8 cellular contexts compared by ENCODE assay signal in genomic region chr1:110787328-110788071, GRCh38.
DNase-seq lines count a peak whose midpoint lies in the region; ATAC-seq and TF ChIP-seq lines count a peak whose summit lies in the region.

No MANE protein-coding gene starts in this region.

- H4K20me1 ChIP-seq in GM23338 (replicated peaks; ENCODE audit: insufficient read depth): no peaks in the 10 kb centered on the region

- no peaks in the 10 kb centered on the region for H3K27me3 Mint-ChIP-seq in GM23338 (ENCODE audit: insufficient read depth, low read depth, poor library complexity)

- TF ChIP-seq CTCF in GM23338 (conservative IDR thresholded peaks at IDR 0.05; ENCODE audit: low read depth in 2 of 2): no peak

- H3K27me3 ChIP-seq in GM23338 (ENCODE audit: insufficient read depth): peaks cover 3% of the 10 kb centered on the region; the same call in 1 of the 2 replicates

- no peaks in the 10 kb centered on the region for H3K9me3 Mint-ChIP-seq in GM23338

- no peak overlapping the region for H3K27ac Mint-ChIP-seq in GM23338

- H3K4me3 Mint-ChIP-seq in GM23338: no peak overlapping the region

- no peaks in the 10 kb centered on the region for H3K4me1 Mint-ChIP-seq in GM23338

- no peaks in the 10 kb centered on the region for H3K4me1 ChIP-seq in GM23338 (ENCODE audit: insufficient read depth)

- H2AFZ ChIP-seq in GM23338: no peak overlapping the region

- H3K79me2 ChIP-seq in GM23338 (replicated peaks; ENCODE audit: insufficient read depth): no peaks in the 10 kb centered on the region

- H3K36me3 Mint-ChIP-seq in GM23338 (ENCODE audit: low read depth): no peaks in the 10 kb centered on the region; the same call in 2 of the 3 replicates

- H3K4me3 ChIP-seq in GM23338: no peak overlapping the region

- H3K27ac ChIP-seq in KOPT-K1 (ENCODE audit: low read depth, low read length, poor library complexity, severe bottlenecking) (peak overlapping the region; percentile 100), GM23338 (ENCODE audit: low read depth) (no peak overlapping the region)

- ATAC-seq in GM18508 (IDR thresholded peaks at IDR 0.05; ENCODE audit: insufficient read depth, unreplicated experiment) (peak; percentile 47), GM21576 (IDR thresholded peaks at IDR 0.05; ENCODE audit: unreplicated experiment) (peak; percentile 81), GM23338 (no peak)

- H3K36me3 ChIP-seq in KOPT-K1 (ENCODE audit: insufficient read depth, low read length): no peaks in the 10 kb centered on the region
- no peaks in the 10 kb centered on the region for H3K36me3 ChIP-seq in GM23338 (ENCODE audit: insufficient read depth)

- H3K4me2 ChIP-seq in GM23338: no peak overlapping the region

- H3K9me3 ChIP-seq in KOPT-K1 (ENCODE audit: insufficient read depth, low read length, poor library complexity, severe bottlenecking): peaks cover 19% of the 10 kb centered on the region

- H3F3A ChIP-seq in GM23338 (replicated peaks; ENCODE audit: low read depth): no peaks in the 10 kb centered on the region

- DNase-seq in globus pallidus (ENCODE audit: low spot score) (peak; percentile 12), GM23338 (ENCODE audit: low spot score) (no peak), ecto neural progenitor cell (ENCODE audit: low spot score) (no peak), NCI-H510A treated with DMSO at 0.1 percent for 48 hours (lab: John Stamatoyannopoulos, UW) (no peak), NCI-H524 treated with DMSO at 0.1 percent for 48 hours (lab: John Stamatoyannopoulos, UW) (no peak)

- H3K9me2 ChIP-seq in GM23338 (ENCODE audit: insufficient read depth): no peaks in the 10 kb centered on the region

TF ChIP-seq in GM23338, 12 proteins besides CTCF, POLR2A, EP300 and RAD21:
- TF ChIP-seq POLR2AphosphoS5 (IDR thresholded peaks at IDR 0.05; ENCODE audit: low read depth) (no peak), EZH2phosphoT487 (IDR thresholded peaks at IDR 0.05; ENCODE audit: unreplicated experiment) (no peak), ETS1 (IDR thresholded peaks at IDR 0.05) (no peak), STAT1 (IDR thresholded peaks at IDR 0.05; ENCODE audit: unreplicated experiment) (no peak), ZNF114 (CRISPR knock-in tag; IDR thresholded peaks at IDR 0.05) (no peak)
- TF ChIP-seq, protein P1, sequence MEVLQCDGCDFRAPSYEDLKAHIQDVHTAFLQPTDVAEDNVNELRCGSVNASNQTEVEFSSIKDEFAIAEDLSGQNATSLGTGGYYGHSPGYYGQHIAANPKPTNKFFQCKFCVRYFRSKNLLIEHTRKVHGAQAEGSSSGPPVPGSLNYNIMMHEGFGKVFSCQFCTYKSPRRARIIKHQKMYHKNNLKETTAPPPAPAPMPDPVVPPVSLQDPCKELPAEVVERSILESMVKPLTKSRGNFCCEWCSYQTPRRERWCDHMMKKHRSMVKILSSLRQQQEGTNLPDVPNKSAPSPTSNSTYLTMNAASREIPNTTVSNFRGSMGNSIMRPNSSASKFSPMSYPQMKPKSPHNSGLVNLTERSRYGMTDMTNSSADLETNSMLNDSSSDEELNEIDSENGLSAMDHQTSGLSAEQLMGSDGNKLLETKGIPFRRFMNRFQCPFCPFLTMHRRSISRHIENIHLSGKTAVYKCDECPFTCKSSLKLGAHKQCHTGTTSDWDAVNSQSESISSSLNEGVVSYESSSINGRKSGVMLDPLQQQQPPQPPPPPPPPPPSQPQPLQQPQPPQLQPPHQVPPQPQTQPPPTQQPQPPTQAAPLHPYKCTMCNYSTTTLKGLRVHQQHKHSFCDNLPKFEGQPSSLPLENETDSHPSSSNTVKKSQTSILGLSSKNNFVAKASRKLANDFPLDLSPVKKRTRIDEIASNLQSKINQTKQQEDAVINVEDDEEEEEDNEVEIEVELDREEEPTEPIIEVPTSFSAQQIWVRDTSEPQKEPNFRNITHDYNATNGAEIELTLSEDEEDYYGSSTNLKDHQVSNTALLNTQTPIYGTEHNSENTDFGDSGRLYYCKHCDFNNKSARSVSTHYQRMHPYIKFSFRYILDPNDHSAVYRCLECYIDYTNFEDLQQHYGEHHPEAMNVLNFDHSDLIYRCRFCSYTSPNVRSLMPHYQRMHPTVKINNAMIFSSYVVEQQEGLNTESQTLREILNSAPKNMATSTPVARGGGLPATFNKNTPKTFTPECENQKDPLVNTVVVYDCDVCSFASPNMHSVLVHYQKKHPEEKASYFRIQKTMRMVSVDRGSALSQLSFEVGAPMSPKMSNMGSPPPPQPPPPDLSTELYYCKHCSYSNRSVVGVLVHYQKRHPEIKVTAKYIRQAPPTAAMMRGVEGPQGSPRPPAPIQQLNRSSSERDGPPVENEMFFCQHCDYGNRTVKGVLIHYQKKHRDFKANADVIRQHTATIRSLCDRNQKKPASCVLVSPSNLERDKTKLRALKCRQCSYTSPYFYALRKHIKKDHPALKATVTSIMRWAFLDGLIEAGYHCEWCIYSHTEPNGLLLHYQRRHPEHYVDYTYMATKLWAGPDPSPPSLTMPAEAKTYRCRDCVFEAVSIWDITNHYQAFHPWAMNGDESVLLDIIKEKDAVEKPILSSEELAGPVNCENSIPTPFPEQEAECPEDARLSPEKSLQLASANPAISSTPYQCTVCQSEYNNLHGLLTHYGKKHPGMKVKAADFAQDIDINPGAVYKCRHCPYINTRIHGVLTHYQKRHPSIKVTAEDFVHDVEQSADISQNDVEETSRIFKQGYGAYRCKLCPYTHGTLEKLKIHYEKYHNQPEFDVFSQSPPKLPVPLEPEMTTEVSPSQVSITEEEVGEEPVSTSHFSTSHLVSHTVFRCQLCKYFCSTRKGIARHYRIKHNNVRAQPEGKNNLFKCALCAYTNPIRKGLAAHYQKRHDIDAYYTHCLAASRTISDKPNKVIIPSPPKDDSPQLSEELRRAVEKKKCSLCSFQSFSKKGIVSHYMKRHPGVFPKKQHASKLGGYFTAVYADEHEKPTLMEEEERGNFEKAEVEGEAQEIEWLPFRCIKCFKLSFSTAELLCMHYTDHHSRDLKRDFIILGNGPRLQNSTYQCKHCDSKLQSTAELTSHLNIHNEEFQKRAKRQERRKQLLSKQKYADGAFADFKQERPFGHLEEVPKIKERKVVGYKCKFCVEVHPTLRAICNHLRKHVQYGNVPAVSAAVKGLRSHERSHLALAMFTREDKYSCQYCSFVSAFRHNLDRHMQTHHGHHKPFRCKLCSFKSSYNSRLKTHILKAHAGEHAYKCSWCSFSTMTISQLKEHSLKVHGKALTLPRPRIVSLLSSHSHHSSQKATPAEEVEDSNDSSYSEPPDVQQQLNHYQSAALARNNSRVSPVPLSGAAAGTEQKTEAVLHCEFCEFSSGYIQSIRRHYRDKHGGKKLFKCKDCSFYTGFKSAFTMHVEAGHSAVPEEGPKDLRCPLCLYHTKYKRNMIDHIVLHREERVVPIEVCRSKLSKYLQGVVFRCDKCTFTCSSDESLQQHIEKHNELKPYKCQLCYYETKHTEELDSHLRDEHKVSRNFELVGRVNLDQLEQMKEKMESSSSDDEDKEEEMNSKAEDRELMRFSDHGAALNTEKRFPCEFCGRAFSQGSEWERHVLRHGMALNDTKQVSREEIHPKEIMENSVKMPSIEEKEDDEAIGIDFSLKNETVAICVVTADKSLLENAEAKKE (CRISPR knock-in tag; IDR thresholded peaks at IDR 0.05): no peak
TF ChIP-seq in GM23338: peak in this region for 0.
